In the genomic region with DNA sequence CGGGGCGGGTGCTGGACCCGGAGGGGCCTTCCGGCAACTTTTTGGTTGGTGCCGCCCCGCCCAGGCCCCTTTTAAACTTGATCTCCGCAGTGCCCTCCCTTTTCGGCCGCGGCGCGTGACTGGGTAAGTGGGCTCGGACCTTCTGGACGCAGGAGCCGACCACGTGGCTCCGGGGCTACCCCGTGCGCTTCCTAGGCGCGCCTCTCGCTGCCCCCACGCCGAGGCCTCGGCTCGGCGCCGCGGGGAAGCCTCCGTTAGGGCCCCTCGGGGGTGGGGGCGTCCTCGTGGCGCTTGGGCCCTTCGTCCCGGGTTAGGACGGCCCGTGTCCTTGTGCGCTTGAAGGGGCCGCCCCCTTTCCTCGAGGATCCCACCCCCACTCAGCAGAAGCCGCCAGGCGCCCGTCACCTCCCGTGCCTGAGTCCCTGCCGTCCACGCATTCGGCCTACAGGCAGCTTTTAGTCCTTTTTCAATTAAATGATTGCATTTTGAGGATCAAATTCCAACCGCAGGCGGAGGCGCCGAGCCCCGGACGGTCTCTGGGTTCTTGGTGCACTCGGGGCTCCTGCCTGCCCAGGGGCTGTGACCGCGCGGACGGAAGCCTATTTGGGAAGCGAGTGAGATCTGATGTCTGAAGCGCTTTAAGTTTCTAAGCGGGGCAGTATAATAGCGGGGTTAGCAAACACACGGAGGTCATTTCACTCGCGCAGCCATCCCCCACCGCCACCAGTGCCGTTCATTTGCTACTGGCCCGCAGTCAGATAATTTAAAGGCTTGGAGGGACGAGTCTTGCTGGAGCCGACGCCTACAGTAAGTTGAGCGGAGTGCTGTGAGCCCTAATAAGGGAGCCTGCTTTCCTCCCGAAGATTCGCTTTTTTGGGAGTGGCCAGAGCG, we compare ENCODE assay signal across 8 cellular contexts. TPM values are rescaled to one million over a fixed set of nuclear protein-coding genes. Genes with fewer than 3 reads are reported as not detected.
DNase-seq lines count a peak whose midpoint lies in the region; TF ChIP-seq lines count a peak whose summit lies in the region.

No MANE protein-coding gene starts in this region.

- H3K4me1 Mint-ChIP-seq in H9: peaks cover 35 to 48% of the 10 kb centered on the region in 2 experiments
- peaks cover 24% of the 10 kb centered on the region for H3K4me1 Mint-ChIP-seq in T-helper 2 cell treated with Interferon-gamma antibody and Interleukin-4, amounts not matched to agents 5 μg/mL and 100 μg/mL, for 36 hours (ENCODE audit: low read depth)

- no CpG with 5 or more reads among the region's 76 CpGs for WGBS in H9 (ENCODE audit: extremely low coverage, insufficient read length, low lambda C conversion rate)

- peak overlapping the region; percentile 74 for H2BK120ac ChIP-seq in H9 (ENCODE audit: low read depth, low read length, poor library complexity, severe bottlenecking)

- no peak overlapping the region for H2BK20ac ChIP-seq in H9 (ENCODE audit: low read depth, low read length, poor library complexity, severe bottlenecking)

- H3K4me2 ChIP-seq in H9 (ENCODE audit: insufficient read depth, insufficient read length, low read length): peak overlapping the region; percentile 59

- H3K14ac ChIP-seq in H9 (ENCODE audit: insufficient read depth, low read length): peak overlapping the region; percentile 91

- H2BK15ac ChIP-seq in H9 (ENCODE audit: low read depth, low read length): no peak overlapping the region

- H3K27ac ChIP-seq in H9 (ENCODE audit: insufficient read length, low read depth, low read length): no peak overlapping the region
- peak overlapping the region; percentile 99 for H3K27ac ChIP-seq in skeletal muscle tissue (ENCODE audit: low read depth, low read length)

- H4K91ac ChIP-seq in H9 (ENCODE audit: insufficient read length, low read depth, low read length): peak overlapping the region; percentile 83

- H3K4me3 Mint-ChIP-seq in H9: peak overlapping the region; percentile 88 to 92
- peak overlapping the region; percentile 97 for H3K4me3 Mint-ChIP-seq in T-helper 2 cell treated with Interferon-gamma antibody and Interleukin-4, amounts not matched to agents 5 μg/mL and 100 μg/mL, for 36 hours

- no peaks in the 10 kb centered on the region for H3K27me3 ChIP-seq in H9 (ENCODE audit: insufficient read depth, low read length)
- peaks cover 8% of the 10 kb centered on the region for H3K27me3 ChIP-seq in iPS-15b (ENCODE audit: control insufficient read depth, insufficient read depth, low read length)
- H3K27me3 ChIP-seq in skeletal muscle tissue (ENCODE audit: control insufficient read depth in 3 of 3, insufficient read depth in 3 of 3, low read length in 3 of 3): no peaks in the 10 kb centered on the region

- no peaks in the 10 kb centered on the region for H3K79me2 ChIP-seq in H9 (ENCODE audit: insufficient read depth, low read length)

- in situ Hi-C loops in astrocyte of the spinal cord (cut with HindIII; ENCODE audit: low sequenced_read_pairs): no loop called here

- peak overlapping the region; percentile 18; the same call in 1 of the 2 replicates for H3K4ac ChIP-seq in H9 (ENCODE audit: low read depth, low read length)

- no peak overlapping the region for H2AK5ac ChIP-seq in H9 (ENCODE audit: insufficient read length, low read length)

- H3K27me3 Mint-ChIP-seq in H9 (ENCODE audit: low read depth): peaks cover 3% of the 10 kb centered on the region
- peaks cover 3% of the 10 kb centered on the region for H3K27me3 Mint-ChIP-seq in T-helper 2 cell treated with Interferon-gamma antibody and Interleukin-4, amounts not matched to agents 5 μg/mL and 100 μg/mL, for 36 hours (ENCODE audit: low read depth)

- H3K4me3 ChIP-seq in GM12865 (ENCODE audit: low read depth, low read length): peak overlapping the region; percentile 69
- H3K4me3 ChIP-seq in astrocyte of the spinal cord (ENCODE audit: low read depth, low read length): peak overlapping the region; percentile 70
- H3K4me3 ChIP-seq in iPS-15b (ENCODE audit: low read depth, low read length): peak overlapping the region; percentile 84
- H3K4me3 ChIP-seq in skeletal muscle tissue (ENCODE audit: low read length in 3 of 3): peak overlapping the region; percentile 83 to 87 (median 85)

- no peak overlapping the region for H3K56ac ChIP-seq in H9 (ENCODE audit: insufficient read length, low read depth, low read length)

- H3K9me3 Mint-ChIP-seq in H9: no peaks in the 10 kb centered on the region
- no peaks in the 10 kb centered on the region for H3K9me3 Mint-ChIP-seq in T-helper 2 cell treated with Interferon-gamma antibody and Interleukin-4, amounts not matched to agents 5 μg/mL and 100 μg/mL, for 36 hours

- peaks cover 3% of the 10 kb centered on the region for H3K36me3 ChIP-seq in iPS-15b (ENCODE audit: control insufficient read depth, insufficient read depth, low read length)
- H3K36me3 ChIP-seq in skeletal muscle tissue (ENCODE audit: control insufficient read depth in 3 of 3, insufficient read depth in 3 of 3, low read length in 3 of 3): peaks cover 0 to 10% (median 7%) of the 10 kb centered on the region in 3 donors

- peak overlapping the region; percentile 80 for H3K18ac ChIP-seq in H9 (ENCODE audit: insufficient read length, low read depth, low read length)

- H3K4me1 ChIP-seq in H9 (ENCODE audit: insufficient read depth, low read length) (peaks cover 9% of the 10 kb centered on the region; the same call in 1 of the 2 replicates), iPS-15b (ENCODE audit: control insufficient read depth, insufficient read depth, low read length) (peaks cover 12% of the 10 kb centered on the region), skeletal muscle tissue (ENCODE audit: control insufficient read depth in 3 of 3, insufficient read depth in 3 of 3, low read length in 3 of 3) (peaks cover 32 to 43% (median 40%) of the 10 kb centered on the region in 3 donors)

- peaks cover 25 to 38% (median 28%) of the 10 kb centered on the region in 3 experiments for H3K36me3 Mint-ChIP-seq in H9 (ENCODE audit: insufficient read depth in 1 of 3, low read depth in 3 of 3)
- peaks cover 31% of the 10 kb centered on the region for H3K36me3 Mint-ChIP-seq in T-helper 2 cell treated with Interferon-gamma antibody and Interleukin-4, amounts not matched to agents 5 μg/mL and 100 μg/mL, for 36 hours (ENCODE audit: low read depth)

- no peaks in the 10 kb centered on the region for H4K20me1 ChIP-seq in H9 (ENCODE audit: control insufficient read depth, insufficient read depth, insufficient read length)

- H2BK12ac ChIP-seq in H9 (ENCODE audit: insufficient read length, low read depth, low read length): no peak overlapping the region

- peaks cover 13% of the 10 kb centered on the region for H3K23me2 ChIP-seq in H9 (ENCODE audit: insufficient read length, low read depth, low read length, poor library complexity, severe bottlenecking)

- DNase-seq in GM12865 (ENCODE audit: low read depth) (peak; percentile 96), H9 (peak; percentile 86), LoVo (ENCODE audit: low spot score) (peak; percentile 71), astrocyte of the spinal cord (ENCODE audit: low read depth, low spot score) (peak; percentile 86), D341Med (ENCODE audit: low spot score) (no peak)
- peak; percentile 85 for DNase-seq in T-helper 2 cell treated with Interferon-gamma antibody and Interleukin-4, amounts not matched to agents 5 μg/mL and 100 μg/mL, for 36 hours (ENCODE audit: low spot score)

- H4K5ac ChIP-seq in H9 (ENCODE audit: insufficient read length, low read depth, low read length): no peak overlapping the region

- TF ChIP-seq CTCF in GM12865 (IDR thresholded peaks at IDR 0.05; ENCODE audit: insufficient read depth, low read depth, low read length, missing control alignments): no peak
- peak; percentile 93 for TF ChIP-seq CTCF in H9 (conservative IDR thresholded peaks at IDR 0.05)
- TF ChIP-seq CTCF in astrocyte of the spinal cord (IDR thresholded peaks at IDR 0.05; ENCODE audit: low read depth, low read length): no peak

- H3T11ph ChIP-seq in H9 (ENCODE audit: low read length): no peak overlapping the region

- no peaks in the 10 kb centered on the region for H3K79me1 ChIP-seq in H9 (ENCODE audit: insufficient read depth, low read depth, low read length, poor library complexity, severe bottlenecking)

- H4K8ac ChIP-seq in H9 (replicated peaks; ENCODE audit: insufficient read length, low read depth, low read length): no peak overlapping the region

- H3K9ac ChIP-seq in H9 (ENCODE audit: extremely low read depth, insufficient read length, low read length): peak overlapping the region; percentile 83
- H3K9ac ChIP-seq in iPS-15b (ENCODE audit: low read depth, low read length): peak overlapping the region; percentile 93
- H3K9ac ChIP-seq in skeletal muscle tissue (ENCODE audit: low read depth in 1 of 3, low read length in 3 of 3): peak overlapping the region; percentile 93 to 98 (median 96)

- peak overlapping the region; percentile 63 to 98 (median 93); a peak in 6 of 7 replicates for H3K27ac Mint-ChIP-seq in H9
- H3K27ac Mint-ChIP-seq in T-helper 2 cell treated with Interferon-gamma antibody and Interleukin-4, amounts not matched to agents 5 μg/mL and 100 μg/mL, for 36 hours: peak overlapping the region; percentile 96

- H3K9me3 ChIP-seq in H9 (ENCODE audit: control insufficient read depth, low read depth, low read length): no peaks in the 10 kb centered on the region
- no peaks in the 10 kb centered on the region for H3K9me3 ChIP-seq in iPS-15b (ENCODE audit: control insufficient read depth, insufficient read depth, low read length)
- no peaks in the 10 kb centered on the region for H3K9me3 ChIP-seq in skeletal muscle tissue (ENCODE audit: control insufficient read depth in 3 of 3, low read length in 3 of 3)

- H2AFZ ChIP-seq in H9 (ENCODE audit: low read length): no peak overlapping the region

- H2BK5ac ChIP-seq in H9 (ENCODE audit: insufficient read length, low read length): no peak overlapping the region

- H3K23ac ChIP-seq in H9 (ENCODE audit: insufficient read length, low read depth, low read length): no peak overlapping the region

RNA-seq across cellular contexts. Expression of gene TOMM7, which starts 31.8 kb away (rescaled TPM):
- total RNA-seq in H9 (2021) (368 and 400 TPM in 2 replicates), skeletal muscle tissue (414 TPM)
